8 cellular contexts compared by ENCODE assay signal in genomic region chr7:114921636-114922150, GRCh38. TPM values are rescaled to one million over a fixed set of nuclear protein-coding genes. Genes with fewer than 3 reads are reported as not detected.
DNase-seq lines count a peak whose midpoint lies in the region; TF ChIP-seq lines count a peak whose summit lies in the region.

MDFIC (plus strand) TSS chr7:114922094; CDS start chr7:114923034, 940 bp downstream.

- H2AFZ ChIP-seq in ACC112 (ENCODE audit: low read length, unreplicated experiment) (peak within 1 kb of the TSS; percentile 99), Karpas-422 (ENCODE audit: low read length) (no peak within 1 kb of the TSS)

- H3K36me3 ChIP-seq in ACC112 (ENCODE audit: insufficient read depth, low read length) (peaks cover 12% of the 10 kb centered on the region; the same call in 1 of the 2 replicates), MG63 (peaks cover 9% of the 10 kb centered on the region), left ventricle myocardium inferior (peaks cover 6% of the 10 kb centered on the region), Karpas-422 (ENCODE audit: insufficient read depth, low read length) (no peaks in the 10 kb centered on the region)

- H3K4me3 Mint-ChIP-seq in activated naive CD8-positive, alpha-beta T cell treated with anti-CD3 and anti-CD28 coated beads for 36 hours, result peak within 1 kb of the TSS; percentile 89

- no peaks in the 10 kb centered on the region for H4K20me1 ChIP-seq in Karpas-422 (ENCODE audit: insufficient read depth, low read depth, low read length)

- H3K4me1 ChIP-seq in ACC112 (ENCODE audit: control insufficient read depth, insufficient read depth, low read length, unreplicated experiment) (peaks cover 6% of the 10 kb centered on the region), left ventricle myocardium inferior (peaks cover 42% of the 10 kb centered on the region), Karpas-422 (ENCODE audit: low read length) (no peaks in the 10 kb centered on the region)

- H3K4me1 Mint-ChIP-seq in activated naive CD8-positive, alpha-beta T cell treated with anti-CD3 and anti-CD28 coated beads for 36 hours, result peaks cover 50% of the 10 kb centered on the region

- H3K79me2 ChIP-seq in ACC112 (ENCODE audit: control insufficient read depth, insufficient read depth, low read length, unreplicated experiment), result peaks cover 36% of the 10 kb centered on the region
- no peaks in the 10 kb centered on the region for H3K79me2 ChIP-seq in Karpas-422 (ENCODE audit: low read length)

- intact Hi-C loops in left ventricle myocardium inferior (cut with micrococcal nuclease), result loop anchor here (10.0 kb wide), 1 partner anchor 53 kb away; no protein-coding TSS in a partner anchor

- peaks cover 20% of the 10 kb centered on the region for H3K36me3 Mint-ChIP-seq in activated naive CD8-positive, alpha-beta T cell treated with anti-CD3 and anti-CD28 coated beads for 36 hours

- H3K27ac Mint-ChIP-seq in activated naive CD8-positive, alpha-beta T cell treated with anti-CD3 and anti-CD28 coated beads for 36 hours, result peak within 1 kb of the TSS; percentile 96

- no peak within 1 kb of the TSS for H3K9ac ChIP-seq in Karpas-422 (ENCODE audit: low read length)

- H3K9me3 ChIP-seq in MG63 (no peaks in the 10 kb centered on the region), left ventricle myocardium inferior (replicated peaks) (no peaks in the 10 kb centered on the region), Karpas-422 (ENCODE audit: low read length) (no peaks in the 10 kb centered on the region)

- H3K9me2 ChIP-seq in Karpas-422 (replicated peaks; ENCODE audit: insufficient read depth, low read length), result no peaks in the 10 kb centered on the region

- H3K27me3 Mint-ChIP-seq in activated naive CD8-positive, alpha-beta T cell treated with anti-CD3 and anti-CD28 coated beads for 36 hours, result no peaks in the 10 kb centered on the region

- no peaks in the 10 kb centered on the region for H3K9me3 Mint-ChIP-seq in activated naive CD8-positive, alpha-beta T cell treated with anti-CD3 and anti-CD28 coated beads for 36 hours

- no peak within 1 kb of the TSS for H3K4me2 ChIP-seq in Karpas-422 (ENCODE audit: low read depth, low read length, poor library complexity, severe bottlenecking)

- DNase-seq in MG63, result peak; percentile 78
- no peak for DNase-seq in activated naive CD8-positive, alpha-beta T cell treated with anti-CD3 and anti-CD28 coated beads for 36 hours
- DNase-seq in left ventricle myocardium inferior, result no peak
- no peak for DNase-seq in pulmonary artery endothelial cell (ENCODE audit: low read depth, low spot score)
- no peak for DNase-seq in RKO (ENCODE audit: low spot score)
- no peak for DNase-seq in Karpas-422
- no peak for DNase-seq in NCI-H187 treated with DMSO at 0.1 percent for 48 hours (lab: John Stamatoyannopoulos, UW)

- no peaks in the 10 kb centered on the region for H3K27me3 ChIP-seq in ACC112 (ENCODE audit: insufficient read depth, low read length)
- H3K27me3 ChIP-seq in MG63, result no peaks in the 10 kb centered on the region
- H3K27me3 ChIP-seq in left ventricle myocardium inferior (ENCODE audit: low read depth), result no peaks in the 10 kb centered on the region
- H3K27me3 ChIP-seq in Karpas-422 (ENCODE audit: low read length), result no peaks in the 10 kb centered on the region

- H3K4me3 ChIP-seq in ACC112 (ENCODE audit: low read depth, low read length) (peak within 1 kb of the TSS; percentile 97), MG63 (peak within 1 kb of the TSS; percentile 66), left ventricle myocardium inferior (peak within 1 kb of the TSS; percentile 90), Karpas-422 (ENCODE audit: low read length) (no peak within 1 kb of the TSS)

- H3K27ac ChIP-seq in ACC112 (ENCODE audit: low read depth, low read length) (peak within 1 kb of the TSS; percentile 72), left ventricle myocardium inferior (replicated peaks) (peak within 1 kb of the TSS; percentile 93), Karpas-422 (ENCODE audit: low read length) (no peak within 1 kb of the TSS)

- peak; percentile 31 for TF ChIP-seq CTCF in left ventricle myocardium inferior (IDR thresholded peaks at IDR 0.05; ENCODE audit: borderline replicate concordance)

RNA-seq across cellular contexts. Expression of gene MDFIC, which starts in this region (rescaled TPM):
- 28.6 and 29.7 TPM in 2 replicates for total RNA-seq in MG63 (2014; rRNA removed; shearing (Covaris generic); ENCODE audit: low replicate concordance)
- total RNA-seq in activated naive CD8-positive, alpha-beta T cell treated with anti-CD3 and anti-CD28 coated beads for 36 hours, result 10 to 100 TPM; 55.9 to 57.1 TPM
- total RNA-seq in left ventricle myocardium inferior (26.5 TPM), pulmonary artery endothelial cell (16.2 and 40.6 TPM in 2 replicates)
- not detected in 2 replicates for total RNA-seq in Karpas-422 (2014; rRNA removed; shearing (Covaris generic); ENCODE audit: low replicate concordance)

Comparison
In these comparisons a context has a peak if more than half of its experiments do, and no peak if none do; other contexts are left out.
1. RNA of gene MDFIC (total RNA-seq): 55.9 to 57.1 TPM in activated naive CD8-positive, alpha-beta T cell treated with anti-CD3 and anti-CD28 coated beads for 36 hours, 28.6 to 29.7 TPM in MG63, 26.5 TPM in left ventricle myocardium inferior (single experiment) and 16.2 to 40.6 TPM in pulmonary artery endothelial cell; not detected in Karpas-422; every median in the first group is over 10 times any median in the second.